In the genomic region with DNA sequence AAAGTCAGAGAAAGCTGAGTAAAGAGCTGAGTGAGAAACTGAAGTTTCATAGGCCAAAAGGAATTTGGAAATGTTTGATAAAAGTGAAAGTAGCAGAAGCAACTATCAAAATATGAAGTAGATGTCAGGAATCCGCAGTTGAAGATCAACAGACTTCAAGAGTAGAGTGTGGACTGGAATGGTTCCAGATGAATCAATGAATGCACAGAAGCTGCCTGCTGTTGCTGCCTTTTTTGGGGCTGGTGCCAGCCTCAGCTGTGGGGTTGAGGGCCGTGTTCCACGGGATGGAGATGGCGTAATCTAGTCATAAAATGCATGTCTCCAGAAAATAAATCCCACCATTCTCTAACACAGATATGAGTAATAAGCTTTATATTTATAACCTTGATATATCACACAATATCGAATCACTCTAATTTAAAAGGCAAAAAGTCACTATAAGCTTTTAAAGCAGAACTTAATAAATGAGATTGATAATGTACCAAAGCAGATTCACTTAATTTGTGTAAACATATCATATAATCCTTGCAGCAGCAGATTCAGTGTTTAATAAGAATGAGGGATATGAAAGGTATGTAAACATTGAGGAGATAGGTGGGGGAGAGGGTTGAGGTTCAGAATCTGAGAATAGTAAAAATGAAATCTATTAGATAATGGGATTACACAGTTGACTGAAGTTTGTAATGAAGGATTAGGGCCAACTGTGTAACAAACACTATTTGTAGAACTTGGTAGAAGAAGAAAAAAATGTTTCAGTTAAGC, we compare ENCODE assay signal across 16 cellular contexts.
DNase-seq lines count a peak whose midpoint lies in the region; ATAC-seq and TF ChIP-seq lines count a peak whose summit lies in the region.
"Had no signal": no experiment of that assay in that cellular context is flagged by ENCODE, and none has a peak within 500 bp of the region (broad histone marks: within the 10 kb centered on the region; RNA-seq: fewer than 3 reads in every experiment).

No MANE protein-coding gene starts in this region.

- H3K27me3 ChIP-seq in SK-N-SH (ENCODE audit: insufficient read depth) (no peaks in the 10 kb centered on the region), thyroid gland (no peaks in the 10 kb centered on the region)
- H3K27me3 ChIP-seq: pancreas, stomach had no signal

- POLR2A ChIA-PET in SK-N-SH (lab: Yijun Ruan, JAX), result no interaction called here

- H3K27me3 Mint-ChIP-seq in type B pancreatic cell, result no peaks in the 10 kb centered on the region

- ATAC-seq in GM18868 (IDR thresholded peaks at IDR 0.05; ENCODE audit: unreplicated experiment), result no peak
- ATAC-seq: pancreas had no signal

- no peak for TF ChIP-seq EP300 in SK-N-SH (IDR thresholded peaks at IDR 0.05; ENCODE audit: borderline replicate concordance in 1 of 2, low read depth in 1 of 2, low read length in 1 of 2)

- peak overlapping the region; percentile 40; the same call in 1 of the 2 replicates for H3K4me2 ChIP-seq in SK-N-SH

- no peak overlapping the region for H3K4me3 Mint-ChIP-seq in type B pancreatic cell

- no peak overlapping the region for H3K9ac ChIP-seq in SK-N-SH

- H3K9me3 Mint-ChIP-seq in type B pancreatic cell, result no peaks in the 10 kb centered on the region

- peak overlapping the region; percentile 63 for H2AFZ ChIP-seq in SK-N-SH (ENCODE audit: low read depth)

- no peaks in the 10 kb centered on the region for H3K4me1 Mint-ChIP-seq in type B pancreatic cell (ENCODE audit: unreplicated experiment)

- H3K9me3 ChIP-seq in SK-N-SH (no peaks in the 10 kb centered on the region), thyroid gland (no peaks in the 10 kb centered on the region)
- H3K9me3 ChIP-seq: pancreas, stomach had no signal

- H3K4me1 ChIP-seq in SK-N-SH (ENCODE audit: control insufficient read depth in 1 of 2, insufficient read depth in 2 of 2, low read depth in 1 of 2, low read length in 1 of 2) (peaks cover 0 to 9% of the 10 kb centered on the region in 2 experiments; a peak in 1 of 4 replicates), thyroid gland (no peaks in the 10 kb centered on the region)
- H3K4me1 ChIP-seq: stomach had no signal

- H3K4me3 ChIP-seq in SK-N-SH (ENCODE audit: low read depth in 2 of 2, low read length in 1 of 2) (no peak overlapping the region), fibroblast of villous mesenchyme (ENCODE audit: low read depth, low read length) (peak overlapping the region; percentile 21), thyroid gland (replicated peaks in 1 of 3) (no peak overlapping the region)
- H3K4me3 ChIP-seq: pancreas, stomach had no signal

- no peaks in the 10 kb centered on the region for H3K36me3 Mint-ChIP-seq in type B pancreatic cell

- H3F3A ChIP-seq in SK-N-SH (replicated peaks; ENCODE audit: insufficient read depth), result no peaks in the 10 kb centered on the region

- H4K20me1 ChIP-seq in SK-N-SH (ENCODE audit: insufficient read depth), result no peaks in the 10 kb centered on the region

- TF ChIP-seq RAD21 in SK-N-SH (IDR thresholded peaks at IDR 0.05; ENCODE audit: low read length), result no peak

- no peaks in the 10 kb centered on the region for H3K79me2 ChIP-seq in SK-N-SH (ENCODE audit: insufficient read depth)

- H3K36me3 ChIP-seq in SK-N-SH (replicated peaks in 1 of 2; ENCODE audit: control insufficient read depth in 1 of 2, insufficient read depth in 2 of 2, low read length in 1 of 2), result no peaks in the 10 kb centered on the region
- no peaks in the 10 kb centered on the region for H3K36me3 ChIP-seq in thyroid gland
- H3K36me3 ChIP-seq: pancreas, stomach had no signal

- TF ChIP-seq CTCF in SK-N-SH (IDR thresholded peaks at IDR 0.05) (no peak), fibroblast of villous mesenchyme (IDR thresholded peaks at IDR 0.05; ENCODE audit: insufficient read depth, low read depth, low read length) (no peak), thyroid gland (IDR thresholded peaks at IDR 0.05) (no peak), type B pancreatic cell (conservative IDR thresholded peaks at IDR 0.05) (no peak)

- DNase-seq in DMS 273 (lab: John Stamatoyannopoulos, UW; ENCODE audit: unreplicated experiment) (peak; percentile 3), DMS 273 treated with DMSO at 0.1 percent for 48 hours (lab: John Stamatoyannopoulos, UW) (no peak), SK-N-SH (no peak), fibroblast of villous mesenchyme (ENCODE audit: low read depth) (peak; percentile 86), thyroid gland (peak; percentile 8 to 29), C1 segment of cervical spinal cord (lab: John Stamatoyannopoulos, UW) (no peak), type B pancreatic cell (ENCODE audit: extremely low spot score, unreplicated experiment) (no peak)
- DNase-seq: activated CD4-positive, alpha-beta T cell treated with anti-CD3 and anti-CD28 coated beads for 48 hours; activated effector memory CD4-positive, alpha-beta T cell treated with anti-CD3 and anti-CD28 coated beads, Interleukin-2, amount 50 U/mL, for 16 hours; NCI-H1048; NCI-H526; pancreas; stimulated activated CD4-positive, alpha-beta T cell treated with anti-CD3 and anti-CD28 coated beads, Interleukin-4, amount 100 ng/mL, for 24 hours; stomach had no signal

- WGBS in SK-N-SH (ENCODE audit: low lambda C conversion rate), result 53% methylated on average over 5 of the region's 5 CpGs
- WGBS in thyroid gland, 2 donors, result 50 to 55% methylated on average over 5 of the region's 5 CpGs

- H3K27ac ChIP-seq in SK-N-SH (ENCODE audit: low read depth in 2 of 2, low read length in 1 of 2) (no peak overlapping the region), thyroid gland (no peak overlapping the region)
- H3K27ac ChIP-seq: 22Rv1, pancreas, stomach had no signal

- H3K9me2 ChIP-seq in SK-N-SH, result no peaks in the 10 kb centered on the region

- TF ChIP-seq POLR2A in thyroid gland (IDR thresholded peaks at IDR 0.05), result no peak

- intact Hi-C loops in thyroid gland (cut with DNase I), result no loop called here

- no peak overlapping the region for H3K27ac Mint-ChIP-seq in type B pancreatic cell

- CTCF ChIA-PET in SK-N-SH (lab: Yijun Ruan, JAX), result no interaction called here

TF ChIP-seq in SK-N-SH, 30 proteins besides CTCF, POLR2A, EP300 and RAD21 (continues in another document):
- TF ChIP-seq TCF12 (IDR thresholded peaks at IDR 0.05), result peak; percentile 75
- TF ChIP-seq ELF1 (IDR thresholded peaks at IDR 0.05), result no peak
- TF ChIP-seq, protein P1, sequence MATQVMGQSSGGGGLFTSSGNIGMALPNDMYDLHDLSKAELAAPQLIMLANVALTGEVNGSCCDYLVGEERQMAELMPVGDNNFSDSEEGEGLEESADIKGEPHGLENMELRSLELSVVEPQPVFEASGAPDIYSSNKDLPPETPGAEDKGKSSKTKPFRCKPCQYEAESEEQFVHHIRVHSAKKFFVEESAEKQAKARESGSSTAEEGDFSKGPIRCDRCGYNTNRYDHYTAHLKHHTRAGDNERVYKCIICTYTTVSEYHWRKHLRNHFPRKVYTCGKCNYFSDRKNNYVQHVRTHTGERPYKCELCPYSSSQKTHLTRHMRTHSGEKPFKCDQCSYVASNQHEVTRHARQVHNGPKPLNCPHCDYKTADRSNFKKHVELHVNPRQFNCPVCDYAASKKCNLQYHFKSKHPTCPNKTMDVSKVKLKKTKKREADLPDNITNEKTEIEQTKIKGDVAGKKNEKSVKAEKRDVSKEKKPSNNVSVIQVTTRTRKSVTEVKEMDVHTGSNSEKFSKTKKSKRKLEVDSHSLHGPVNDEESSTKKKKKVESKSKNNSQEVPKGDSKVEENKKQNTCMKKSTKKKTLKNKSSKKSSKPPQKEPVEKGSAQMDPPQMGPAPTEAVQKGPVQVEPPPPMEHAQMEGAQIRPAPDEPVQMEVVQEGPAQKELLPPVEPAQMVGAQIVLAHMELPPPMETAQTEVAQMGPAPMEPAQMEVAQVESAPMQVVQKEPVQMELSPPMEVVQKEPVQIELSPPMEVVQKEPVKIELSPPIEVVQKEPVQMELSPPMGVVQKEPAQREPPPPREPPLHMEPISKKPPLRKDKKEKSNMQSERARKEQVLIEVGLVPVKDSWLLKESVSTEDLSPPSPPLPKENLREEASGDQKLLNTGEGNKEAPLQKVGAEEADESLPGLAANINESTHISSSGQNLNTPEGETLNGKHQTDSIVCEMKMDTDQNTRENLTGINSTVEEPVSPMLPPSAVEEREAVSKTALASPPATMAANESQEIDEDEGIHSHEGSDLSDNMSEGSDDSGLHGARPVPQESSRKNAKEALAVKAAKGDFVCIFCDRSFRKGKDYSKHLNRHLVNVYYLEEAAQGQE (IDR thresholded peaks at IDR 0.05; ENCODE audit: low read depth, low read length), result no peak
- TF ChIP-seq, protein P2, sequence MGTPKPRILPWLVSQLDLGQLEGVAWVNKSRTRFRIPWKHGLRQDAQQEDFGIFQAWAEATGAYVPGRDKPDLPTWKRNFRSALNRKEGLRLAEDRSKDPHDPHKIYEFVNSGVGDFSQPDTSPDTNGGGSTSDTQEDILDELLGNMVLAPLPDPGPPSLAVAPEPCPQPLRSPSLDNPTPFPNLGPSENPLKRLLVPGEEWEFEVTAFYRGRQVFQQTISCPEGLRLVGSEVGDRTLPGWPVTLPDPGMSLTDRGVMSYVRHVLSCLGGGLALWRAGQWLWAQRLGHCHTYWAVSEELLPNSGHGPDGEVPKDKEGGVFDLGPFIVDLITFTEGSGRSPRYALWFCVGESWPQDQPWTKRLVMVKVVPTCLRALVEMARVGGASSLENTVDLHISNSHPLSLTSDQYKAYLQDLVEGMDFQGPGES (IDR thresholded peaks at IDR 0.05; ENCODE audit: low read depth, low read length), result no peak
- TF ChIP-seq GABPA (IDR thresholded peaks at IDR 0.05; ENCODE audit: low read depth), result no peak
- TF ChIP-seq, protein P3, sequence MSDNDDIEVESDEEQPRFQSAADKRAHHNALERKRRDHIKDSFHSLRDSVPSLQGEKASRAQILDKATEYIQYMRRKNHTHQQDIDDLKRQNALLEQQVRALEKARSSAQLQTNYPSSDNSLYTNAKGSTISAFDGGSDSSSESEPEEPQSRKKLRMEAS (IDR thresholded peaks at IDR 0.05; ENCODE audit: low read depth), result no peak
- TF ChIP-seq, protein P4, sequence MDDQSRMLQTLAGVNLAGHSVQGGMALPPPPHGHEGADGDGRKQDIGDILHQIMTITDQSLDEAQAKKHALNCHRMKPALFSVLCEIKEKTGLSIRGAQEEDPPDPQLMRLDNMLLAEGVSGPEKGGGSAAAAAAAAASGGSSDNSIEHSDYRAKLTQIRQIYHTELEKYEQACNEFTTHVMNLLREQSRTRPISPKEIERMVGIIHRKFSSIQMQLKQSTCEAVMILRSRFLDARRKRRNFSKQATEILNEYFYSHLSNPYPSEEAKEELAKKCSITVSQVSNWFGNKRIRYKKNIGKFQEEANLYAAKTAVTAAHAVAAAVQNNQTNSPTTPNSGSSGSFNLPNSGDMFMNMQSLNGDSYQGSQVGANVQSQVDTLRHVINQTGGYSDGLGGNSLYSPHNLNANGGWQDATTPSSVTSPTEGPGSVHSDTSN (IDR thresholded peaks at IDR 0.05), result peak; percentile 52; the same call in 1 of the 2 replicates
- no peak for TF ChIP-seq RXRA (IDR thresholded peaks at IDR 0.05; ENCODE audit: borderline replicate concordance, low read depth)
- no peak for TF ChIP-seq MXI1 (IDR thresholded peaks at IDR 0.05; ENCODE audit: low read depth, low read length)
- no peak for TF ChIP-seq EZH2phosphoT487 (IDR thresholded peaks at IDR 0.05; ENCODE audit: borderline replicate concordance, low read depth)
- no peak for TF ChIP-seq CHD2 (IDR thresholded peaks at IDR 0.05; ENCODE audit: low read length, partially characterized antibody)

Comparison
In these comparisons a context has a peak if more than half of its experiments do, and no peak if none do; other contexts are left out.
1. DNase-seq: peak in DMS 273 (single experiment), fibroblast of villous mesenchyme (single experiment) and thyroid gland (2 of 2); none in DMS 273 treated with DMSO at 0.1 percent for 48 hours (single experiment), SK-N-SH (single experiment), C1 segment of cervical spinal cord (0 of 14) and type B pancreatic cell (single experiment).